8 cellular contexts compared by ENCODE assay signal in genomic region chr20:44601801-44602204, GRCh38. TPM values are rescaled to one million over a fixed set of nuclear protein-coding genes. Genes with fewer than 3 reads are reported as not detected.
DNase-seq lines count a peak whose midpoint lies in the region; ATAC-seq and TF ChIP-seq lines count a peak whose summit lies in the region.

No MANE protein-coding gene starts in this region.

- WGBS in adrenal gland, 4 donors, result 0 to 6% (median 0%) methylated on average over 1 of the region's 1 CpG
- WGBS in heart right ventricle, 2 donors, result 0% methylated on average over 1 of the region's 1 CpG

- peak overlapping the region in 1 of 4 donors; percentile 3 for H3K4me3 ChIP-seq in adrenal gland
- H3K4me3 ChIP-seq in heart right ventricle, result peak overlapping the region in 4 of 10 donors; percentile 2 to 33 (median 12)
- H3K4me3 ChIP-seq in gastrocnemius medialis, result no peak overlapping the region

- H3K36me3 ChIP-seq in adrenal gland (replicated peaks in 1 of 2), result no peaks in the 10 kb centered on the region
- H3K36me3 ChIP-seq in heart right ventricle, result peaks cover 0 to 22% (median 3%) of the 10 kb centered on the region in 9 donors
- peaks cover 0 to 13% of the 10 kb centered on the region in 2 donors for H3K36me3 ChIP-seq in gastrocnemius medialis

- no peak for TF ChIP-seq CTCF in adrenal gland (IDR thresholded peaks at IDR 0.05)
- no peak for TF ChIP-seq CTCF in heart right ventricle (IDR thresholded peaks at IDR 0.05)
- TF ChIP-seq CTCF in gastrocnemius medialis (IDR thresholded peaks at IDR 0.05 in 4 of 5, conservative IDR thresholded peaks at IDR 0.05 in 1 of 5), result no peak

- H3K27ac ChIP-seq in adrenal gland (peak overlapping the region; percentile 51 to 93 (median 90)), heart right ventricle (peak overlapping the region; percentile 78 to 98 (median 92)), gastrocnemius medialis (peak overlapping the region; percentile 79 to 86 (median 81))

- H3K4me1 ChIP-seq in adrenal gland (replicated peaks in 1 of 2) (peaks cover 46 to 82% of the 10 kb centered on the region in 2 donors), heart right ventricle (peaks cover 36 to 89% (median 79%) of the 10 kb centered on the region in 9 donors), gastrocnemius medialis (peaks cover 72% of the 10 kb centered on the region in 2 donors)

- ATAC-seq in heart right ventricle, result peak; percentile 55 to 87 (median 84)
- peak; percentile 52 to 60 for ATAC-seq in gastrocnemius medialis
- ATAC-seq in GM19397 (IDR thresholded peaks at IDR 0.05; ENCODE audit: unreplicated experiment), result no peak
- no peak for ATAC-seq in GM21447 (IDR thresholded peaks at IDR 0.05; ENCODE audit: unreplicated experiment)

- in situ Hi-C loops in gastrocnemius medialis (cut with MboI; ENCODE audit: low sequenced_read_pairs in 4 of 4), result loop anchor here in 3 of 4 donors (10.0 to 25.0 kb wide), 3 partner anchors 127 to 390 kb away; partner anchors contain the start of genes OSER1 (in 3 of the 3) and TTPAL (in 1 of the 3)

- intact Hi-C loops in adrenal gland (cut with DNase I) (loop anchor here in 1 of 2 donors (10.0 kb wide), 1 partner anchor 67 kb away; no protein-coding TSS in a partner anchor), heart right ventricle (cut with DNase I) (loop anchor here in 4 of 10 donors (1.0 to 10.0 kb wide), 6 partner anchors 19 to 387 kb away; partner anchors contain the start of genes PKIG (in 3 of the 4), FITM2 (in 1 of the 4), OSER1 (in 1 of the 4) and TTPAL (in 1 of the 4)), gastrocnemius medialis (cut with DNase I; ENCODE audit: low total_unique reads) (no loop called here)

- H3K27me3 ChIP-seq in adrenal gland (no peaks in the 10 kb centered on the region), heart right ventricle (no peaks in the 10 kb centered on the region), gastrocnemius medialis (no peaks in the 10 kb centered on the region)

- peak; percentile 97 for DNase-seq in COLO829 (ENCODE audit: low spot score)
- DNase-seq in adrenal gland, result peak; percentile 62 to 86 (median 70)
- peak; percentile 71 to 88 for DNase-seq in heart right ventricle
- DNase-seq in gastrocnemius medialis, result peak; percentile 41 to 75
- no peak for DNase-seq in NCI-H774 (lab: John Stamatoyannopoulos, UW)
- DNase-seq in activated CD4-positive, alpha-beta T cell treated with anti-CD3 and anti-CD28 coated beads, Interleukin-2, amount 50 U/mL, for 48 hours, result no peak

- TF ChIP-seq POLR2A in adrenal gland (IDR thresholded peaks at IDR 0.05) (no peak), gastrocnemius medialis (IDR thresholded peaks at IDR 0.05) (no peak)

- H3K9me3 ChIP-seq in adrenal gland (replicated peaks in 1 of 3), result no peaks in the 10 kb centered on the region
- peaks cover 0 to 3% (median 0%) of the 10 kb centered on the region in 11 donors for H3K9me3 ChIP-seq in heart right ventricle
- no peaks in the 10 kb centered on the region for H3K9me3 ChIP-seq in gastrocnemius medialis

RNA-seq across cellular contexts. Expression of gene PKIG, which starts 19.4 kb away (rescaled TPM):
- total RNA-seq in adrenal gland (100 to 1,000 TPM in 6 of 8 donors, 10 to 100 TPM in 2; 56.1 to 225 (median 149) TPM), heart right ventricle (100 to 1,000 TPM; 155 to 342 (median 231) TPM), gastrocnemius medialis (100 to 1,000 TPM in 2 of 4 donors, 10 to 100 TPM in 2; 72.9 to 153 (median 100) TPM)
- polyA plus RNA-seq in adrenal gland (100 to 1,000 TPM in 1 of 3 donors, 10 to 100 TPM in 2; 43.9 to 114 (median 98.0) TPM), heart right ventricle (100 to 1,000 TPM; 180 to 196 TPM)

RNA-seq across cellular contexts. Expression of gene ADA, which starts 49.7 kb away (rescaled TPM):
- total RNA-seq in adrenal gland (10 to 100 TPM in 5 of 8 donors, 1 to 10 TPM in 3; 6.6 to 16.4 (median 11.9) TPM), heart right ventricle (10 to 100 TPM in 1 of 10 donors, 1 to 10 TPM in 9; 1.6 to 18.3 (median 3.8) TPM), gastrocnemius medialis (1 to 10 TPM; 2.2 to 5.1 (median 3.0) TPM)
- polyA plus RNA-seq in adrenal gland (10 to 100 TPM in 1 of 3 donors, 1 to 10 TPM in 2; 3.4 to 10.4 (median 9.6) TPM), heart right ventricle (10 to 100 TPM; 12.9 to 18.3 TPM)

Comparison
In these comparisons a context has a peak if more than half of its experiments do, and no peak if none do; other contexts are left out.
1. DNase-seq: peak in COLO829 (single experiment), adrenal gland (7 of 7), heart right ventricle (2 of 2) and gastrocnemius medialis (2 of 2); none in NCI-H774 (single experiment) and activated CD4-positive, alpha-beta T cell treated with anti-CD3 and anti-CD28 coated beads, Interleukin-2, amount 50 U/mL, for 48 hours (0 of 2).
2. ATAC-seq: peak in heart right ventricle (8 of 8) and gastrocnemius medialis (2 of 2); none in GM19397 (single experiment) and GM21447 (single experiment).
3. Peak in every context shown above with its lines, with median percentiles within 50 percentile points of each other: H3K27ac ChIP-seq.